14 cellular contexts compared by ENCODE assay signal in genomic region chr2:233849607-233850271, GRCh38.
"Had no signal": no experiment of that assay in that cellular context is flagged by ENCODE, and none has a peak within 500 bp of the region (broad histone marks: within the 10 kb centered on the region; RNA-seq: fewer than 3 reads in every experiment).

No MANE protein-coding gene starts in this region.

- H3K4me3 ChIP-seq: sigmoid colon, thoracic aorta, upper lobe of right lung had no signal

- H3K27me3 ChIP-seq: upper lobe of right lung had no signal

- H3K4me1 ChIP-seq: upper lobe of right lung had no signal

- H3K36me3 Mint-ChIP-seq: activated naive CD8-positive, alpha-beta T cell; T-cell had no signal

- H3K9me3 ChIP-seq: sigmoid colon, thoracic aorta, upper lobe of right lung had no signal

- H3K36me3 ChIP-seq: sigmoid colon, thoracic aorta, upper lobe of right lung had no signal

- H3K4me3 Mint-ChIP-seq: activated CD4-positive, alpha-beta memory T cell treated with anti-CD3 and anti-CD28 coated beads for 36 hours; activated naive CD8-positive, alpha-beta T cell; stimulated activated naive B cell treated with anti-CD40 and anti-IgM and Interleukin-4, amounts not matched to agents 10 μg/mL and 1 μg/mL and 100 μg/mL, for 72 hours; T-cell had no signal

- ATAC-seq: naive thymus-derived CD4-positive, alpha-beta T cell; stimulated activated naive B cell treated with anti-CD40 and anti-IgM and Interleukin-4, amounts not matched to agents 10 μg/mL and 1 μg/mL and 100 μg/mL, for 72 hours; T-cell; upper lobe of right lung had no signal

- DNase-seq: activated CD4-positive, alpha-beta memory T cell treated with anti-CD3 and anti-CD28 coated beads for 36 hours; activated CD4-positive, CD25-positive, alpha-beta regulatory T cell treated with anti-CD3 and anti-CD28 coated beads, Interleukin-2, amount 50 U/mL, for 72 hours; activated gamma-delta T cell; activated T-cell treated with anti-CD3 and anti-CD28 coated beads, Interleukin-2, amount 50 U/mL, for 48 hours; amniotic stem cell; foreskin fibroblast; mesenchymal stem cell; naive thymus-derived CD4-positive, alpha-beta T cell; sigmoid colon; stimulated activated naive B cell treated with anti-CD40 and anti-IgM and Interleukin-4, amounts not matched to agents 10 μg/mL and 1 μg/mL and 100 μg/mL, for 72 hours; T-cell; upper lobe of right lung had no signal

- H3K27ac ChIP-seq: sigmoid colon, thoracic aorta, upper lobe of right lung had no signal

- H3K27ac Mint-ChIP-seq: activated CD4-positive, alpha-beta memory T cell treated with anti-CD3 and anti-CD28 coated beads for 36 hours; activated naive CD8-positive, alpha-beta T cell; T-cell had no signal

- H3K9me3 Mint-ChIP-seq: activated CD4-positive, alpha-beta memory T cell treated with anti-CD3 and anti-CD28 coated beads for 36 hours; naive thymus-derived CD4-positive, alpha-beta T cell; stimulated activated naive B cell treated with anti-CD40 and anti-IgM and Interleukin-4, amounts not matched to agents 10 μg/mL and 1 μg/mL and 100 μg/mL, for 72 hours; T-cell had no signal
